Comparison of ENCODE assay signal across 1 cellular context in genomic region chr1:151703813-151704212, GRCh38.
TF ChIP-seq lines count a peak whose summit lies in the region.

No MANE protein-coding gene starts in this region.

TF ChIP-seq in HepG2, 621 proteins besides CTCF, POLR2A, EP300 and RAD21 (continued from another document and continues in another):
- TF ChIP-seq PLSCR1 (CRISPR knock-in tag; IDR thresholded peaks at IDR 0.05; ENCODE audit: borderline replicate concordance): no peak
- no peak for TF ChIP-seq ZNF121 (CRISPR knock-in tag; IDR thresholded peaks at IDR 0.05)
- TF ChIP-seq ONECUT2 (CRISPR knock-in tag; IDR thresholded peaks at IDR 0.05): no peak
- TF ChIP-seq ZNF224 (CRISPR knock-in tag; IDR thresholded peaks at IDR 0.05): no peak
- TF ChIP-seq SRSF4 (IDR thresholded peaks at IDR 0.05; ENCODE audit: low read depth, low read length, poor library complexity, severe bottlenecking): no peak
- no peak for TF ChIP-seq ZNF703 (CRISPR knock-in tag; IDR thresholded peaks at IDR 0.05; ENCODE audit: borderline replicate concordance)
- no peak for TF ChIP-seq IKZF4 (CRISPR knock-in tag; IDR thresholded peaks at IDR 0.05; ENCODE audit: borderline replicate concordance, low read depth, not compliant biosample characterization)
- TF ChIP-seq LCORL (IDR thresholded peaks at IDR 0.05): no peak
- TF ChIP-seq LCORL (CRISPR knock-in tag; IDR thresholded peaks at IDR 0.05): peak; percentile 78
- TF ChIP-seq NCOA5 (CRISPR knock-in tag; IDR thresholded peaks at IDR 0.05): no peak
- no peak for TF ChIP-seq ZNF354B (CRISPR knock-in tag; IDR thresholded peaks at IDR 0.05)
- TF ChIP-seq ZNF646 (CRISPR knock-in tag; IDR thresholded peaks at IDR 0.05): no peak
- TF ChIP-seq GPBP1L1 (CRISPR knock-in tag; IDR thresholded peaks at IDR 0.05): no peak
- no peak for TF ChIP-seq MXD4 (CRISPR knock-in tag; IDR thresholded peaks at IDR 0.05)
- no peak for TF ChIP-seq ZMAT5 (CRISPR knock-in tag; IDR thresholded peaks at IDR 0.05; ENCODE audit: borderline replicate concordance, low read depth)
- no peak for TF ChIP-seq SIN3A (IDR thresholded peaks at IDR 0.05; ENCODE audit: borderline replicate concordance, low read depth, low read length)
- no peak for TF ChIP-seq ZNF605 (CRISPR knock-in tag; IDR thresholded peaks at IDR 0.05)
- TF ChIP-seq MBD4 (IDR thresholded peaks at IDR 0.05; ENCODE audit: borderline replicate concordance, low read length): no peak
- no peak for TF ChIP-seq ZNF589 (CRISPR knock-in tag; conservative IDR thresholded peaks at IDR 0.05)
- no peak for TF ChIP-seq TRIM22 (IDR thresholded peaks at IDR 0.05)
- TF ChIP-seq KDM6A (CRISPR knock-in tag; IDR thresholded peaks at IDR 0.05; ENCODE audit: low read depth): peak; percentile 26; the same call in 1 of the 2 replicates
- peak; percentile 77; the same call in 1 of the 2 replicates for TF ChIP-seq MTA1 (CRISPR knock-in tag; IDR thresholded peaks at IDR 0.05; ENCODE audit: borderline replicate concordance)
- TF ChIP-seq ZNF776 (CRISPR knock-in tag; IDR thresholded peaks at IDR 0.05): no peak
- TF ChIP-seq GATA4 (IDR thresholded peaks at IDR 0.05; ENCODE audit: borderline replicate concordance, low read depth): no peak
- TF ChIP-seq ZNF816 (CRISPR knock-in tag; IDR thresholded peaks at IDR 0.05; ENCODE audit: borderline replicate concordance): no peak
- no peak for TF ChIP-seq FOXM1 (CRISPR knock-in tag; IDR thresholded peaks at IDR 0.05)
- TF ChIP-seq ZC3H4 (CRISPR knock-in tag; IDR thresholded peaks at IDR 0.05; ENCODE audit: borderline replicate concordance): no peak
- TF ChIP-seq CAMTA2 (CRISPR knock-in tag; IDR thresholded peaks at IDR 0.05; ENCODE audit: borderline replicate concordance): no peak
- no peak for TF ChIP-seq PREB (CRISPR knock-in tag; IDR thresholded peaks at IDR 0.05)
- TF ChIP-seq MAF1 (CRISPR knock-in tag; IDR thresholded peaks at IDR 0.05; ENCODE audit: borderline replicate concordance): no peak
- no peak for TF ChIP-seq FOXP1 (IDR thresholded peaks at IDR 0.05)
- peak; percentile 69 for TF ChIP-seq FOXP1 (CRISPR knock-in tag; IDR thresholded peaks at IDR 0.05)
- no peak for TF ChIP-seq ZNF562 (CRISPR knock-in tag; IDR thresholded peaks at IDR 0.05; ENCODE audit: borderline replicate concordance)
- TF ChIP-seq SMC3 (IDR thresholded peaks at IDR 0.05; ENCODE audit: low read length): no peak
- TF ChIP-seq ATF7 (IDR thresholded peaks at IDR 0.05): no peak
- no peak for TF ChIP-seq ATF7 (CRISPR knock-in tag; IDR thresholded peaks at IDR 0.05)
- TF ChIP-seq PRDM10 (CRISPR knock-in tag; IDR thresholded peaks at IDR 0.05; ENCODE audit: low read depth): no peak
- TF ChIP-seq ZNF891 (CRISPR knock-in tag; IDR thresholded peaks at IDR 0.05): no peak
- TF ChIP-seq ESRRA (CRISPR knock-in tag; IDR thresholded peaks at IDR 0.05; ENCODE audit: low read depth): peak; percentile 42; the same call in 1 of the 2 replicates
- TF ChIP-seq ZBTB38 (CRISPR knock-in tag; IDR thresholded peaks at IDR 0.05): no peak
- no peak for TF ChIP-seq NAIF1 (CRISPR knock-in tag; IDR thresholded peaks at IDR 0.05; ENCODE audit: borderline replicate concordance)
- no peak for TF ChIP-seq ZNF552 (CRISPR knock-in tag; IDR thresholded peaks at IDR 0.05; ENCODE audit: borderline replicate concordance)
- TF ChIP-seq U2AF2 (IDR thresholded peaks at IDR 0.05; ENCODE audit: low read depth, low read length): no peak
- no peak for TF ChIP-seq ZFP37 (CRISPR knock-in tag; IDR thresholded peaks at IDR 0.05; ENCODE audit: borderline replicate concordance)
- TF ChIP-seq NFATC3 (CRISPR knock-in tag; IDR thresholded peaks at IDR 0.05): no peak
- no peak for TF ChIP-seq SMAD9 (CRISPR knock-in tag; IDR thresholded peaks at IDR 0.05)
- TF ChIP-seq ATF4 (CRISPR knock-in tag; IDR thresholded peaks at IDR 0.05): no peak
- peak; percentile 70 for TF ChIP-seq ARID5B (CRISPR knock-in tag; IDR thresholded peaks at IDR 0.05)
